8 cellular contexts compared by ENCODE assay signal in genomic region chr22:36331912-36332622, GRCh38. TPM values are rescaled to one million over a fixed set of nuclear protein-coding genes. Genes with fewer than 3 reads are reported as not detected.
DNase-seq lines count a peak whose midpoint lies in the region; ATAC-seq and TF ChIP-seq lines count a peak whose summit lies in the region.

No MANE protein-coding gene starts in this region.

- TF ChIP-seq CTCF in VCaP (conservative IDR thresholded peaks at IDR 0.05) (no peak), mucosa of descending colon (IDR thresholded peaks at IDR 0.05) (no peak), tibial artery (IDR thresholded peaks at IDR 0.05) (no peak)

- no peaks in the 10 kb centered on the region for H3K27me3 ChIP-seq in tibial artery

- H3K4me3 ChIP-seq in GM08714 (ENCODE audit: low read length) = peak overlapping the region; percentile 55; the same call in 1 of the 2 replicates
- no peak overlapping the region for H3K4me3 ChIP-seq in mucosa of descending colon
- peak overlapping the region in 1 of 2 donors; percentile 6 for H3K4me3 ChIP-seq in tibial artery

- H3K27ac ChIP-seq in VCaP = peak overlapping the region; percentile 83
- peak overlapping the region; percentile 95 for H3K27ac ChIP-seq in tibial artery

- DNase-seq in M059J (ENCODE audit: low read depth) (peak; percentile 82), mucosa of descending colon (peak; percentile 73 to 90 (median 80)), tibial artery (peak; percentile 79 to 88), LoVo (ENCODE audit: low spot score) (no peak), iPS-NIHi7 (ENCODE audit: extremely low spot score) (no peak)
- DNase-seq in effector CD4-positive, alpha-beta T cell = peak; percentile 45

- H3K9me3 ChIP-seq in mucosa of descending colon (no peaks in the 10 kb centered on the region), tibial artery (no peaks in the 10 kb centered on the region)

- peaks cover 14% of the 10 kb centered on the region for H3K36me3 ChIP-seq in mucosa of descending colon (ENCODE audit: low read depth)
- peaks cover 25 to 34% (median 25%) of the 10 kb centered on the region in 3 donors for H3K36me3 ChIP-seq in tibial artery

- H3K4me1 ChIP-seq in mucosa of descending colon (ENCODE audit: low read depth) (peaks cover 88% of the 10 kb centered on the region), tibial artery (peaks cover 4 to 100% (median 99%) of the 10 kb centered on the region in 4 donors)

- intact Hi-C loops in mucosa of descending colon (cut with DNase I, micrococcal nuclease) = no loop called here
- intact Hi-C loops in tibial artery (cut with DNase I; ENCODE audit: low total_unique reads) = no loop called here

- ATAC-seq in mucosa of descending colon = peak; percentile 29

RNA-seq across cellular contexts. Expression of gene MYH9, which starts 55.7 kb away (rescaled TPM):
- 151 and 320 TPM in 2 replicates for total RNA-seq in M059J (2014; rRNA removed; shearing (Covaris generic))
- total RNA-seq in mucosa of descending colon = 100 to 1,000 TPM; 501 to 831 (median 599) TPM

Comparison
In these comparisons a context has a peak if more than half of its experiments do, and no peak if none do; other contexts are left out.
1. DNase-seq: peak in M059J (single experiment), effector CD4-positive, alpha-beta T cell (single experiment), mucosa of descending colon (3 of 3) and tibial artery (2 of 2); none in LoVo (single experiment) and iPS-NIHi7 (single experiment).